8 cellular contexts compared by ENCODE assay signal in genomic region chr9:92728831-92729734, GRCh38. TPM values are rescaled to one million over a fixed set of nuclear protein-coding genes. Genes with fewer than 3 reads are reported as not detected.
DNase-seq lines count a peak whose midpoint lies in the region; ATAC-seq lines count a peak whose summit lies in the region.

No MANE protein-coding gene starts in this region.

- peaks cover 19% of the 10 kb centered on the region for H3K4me1 ChIP-seq in mesenchymal stem cell (ENCODE audit: control insufficient read depth, insufficient read depth, low read depth, low read length)

- H3K4me1 Mint-ChIP-seq in activated T-helper 1 cell treated with anti-CD3 and anti-CD28 coated beads, Interleukin-12 subunit alpha, Interleukin-12 subunit beta, Interleukin-2, Interleukin-4 antibody, amounts not matched to agents 30 ng/mL and 10 ng/mL and 1 ng/mL, durations not matched to agents 14 hours and 24 hours and 36 hours (ENCODE audit: low read depth): peaks cover 20% of the 10 kb centered on the region

- H3K9ac ChIP-seq in mesenchymal stem cell (ENCODE audit: low read length): no peak overlapping the region

- peak overlapping the region in 1 of 2 experiments; percentile 32 for H2BK12ac ChIP-seq in mesenchymal stem cell (ENCODE audit: low read length in 2 of 2)

- no peak overlapping the region for H3K4me2 ChIP-seq in mesenchymal stem cell (ENCODE audit: low read length, poor library complexity, severe bottlenecking)

- WGBS in mesenchymal stem cell: 89% methylated on average over 22 of the region's 22 CpGs

- H3K4ac ChIP-seq in mesenchymal stem cell (ENCODE audit: low read depth in 1 of 2, low read length in 2 of 2): peak overlapping the region in 1 of 2 experiments; percentile 41

- no peaks in the 10 kb centered on the region for H3K27me3 ChIP-seq in mesenchymal stem cell (ENCODE audit: control insufficient read depth in 1 of 2, insufficient read depth in 1 of 2, low read length in 2 of 2)

- no peak overlapping the region for H3K27ac Mint-ChIP-seq in activated T-helper 1 cell treated with anti-CD3 and anti-CD28 coated beads, Interleukin-12 subunit alpha, Interleukin-12 subunit beta, Interleukin-2, Interleukin-4 antibody, amounts not matched to agents 30 ng/mL and 10 ng/mL and 1 ng/mL, durations not matched to agents 14 hours and 24 hours and 36 hours

- H3K23ac ChIP-seq in mesenchymal stem cell (ENCODE audit: low read length in 2 of 2): no peak overlapping the region

- no peak overlapping the region for H2BK5ac ChIP-seq in mesenchymal stem cell (ENCODE audit: low read depth, low read length, poor library complexity, severe bottlenecking)

- H3K14ac ChIP-seq in mesenchymal stem cell (ENCODE audit: low read length in 2 of 2): peak overlapping the region in 1 of 2 experiments; percentile 19

- H3K36me3 ChIP-seq in mesenchymal stem cell (ENCODE audit: control insufficient read depth in 1 of 2, insufficient read depth in 2 of 2, low read depth in 1 of 2, low read length in 2 of 2): peaks cover 43 to 59% of the 10 kb centered on the region in 2 experiments

- no peak overlapping the region for H3K27ac ChIP-seq in mesenchymal stem cell (ENCODE audit: low read length, poor library complexity, severe bottlenecking)

- peaks cover 2% of the 10 kb centered on the region for H3K36me3 Mint-ChIP-seq in activated T-helper 1 cell treated with anti-CD3 and anti-CD28 coated beads, Interleukin-12 subunit alpha, Interleukin-12 subunit beta, Interleukin-2, Interleukin-4 antibody, amounts not matched to agents 30 ng/mL and 10 ng/mL and 1 ng/mL, durations not matched to agents 14 hours and 24 hours and 36 hours (ENCODE audit: low read depth)

- no peak overlapping the region for H2BK15ac ChIP-seq in mesenchymal stem cell (ENCODE audit: low read depth, poor library complexity, severe bottlenecking)

- no peaks in the 10 kb centered on the region for H3K27me3 Mint-ChIP-seq in activated T-helper 1 cell treated with anti-CD3 and anti-CD28 coated beads, Interleukin-12 subunit alpha, Interleukin-12 subunit beta, Interleukin-2, Interleukin-4 antibody, amounts not matched to agents 30 ng/mL and 10 ng/mL and 1 ng/mL, durations not matched to agents 14 hours and 24 hours and 36 hours (ENCODE audit: insufficient read depth)

- no peak overlapping the region for H3K4me3 Mint-ChIP-seq in activated T-helper 1 cell treated with anti-CD3 and anti-CD28 coated beads, Interleukin-12 subunit alpha, Interleukin-12 subunit beta, Interleukin-2, Interleukin-4 antibody, amounts not matched to agents 30 ng/mL and 10 ng/mL and 1 ng/mL, durations not matched to agents 14 hours and 24 hours and 36 hours

- peak overlapping the region in 1 of 2 experiments; percentile 42 for H3K18ac ChIP-seq in mesenchymal stem cell (ENCODE audit: low read depth in 1 of 2, low read length in 2 of 2)

- H3K9me3 ChIP-seq in mesenchymal stem cell (ENCODE audit: control insufficient read depth, low read length): no peaks in the 10 kb centered on the region

- no peak overlapping the region for H2BK120ac ChIP-seq in mesenchymal stem cell (ENCODE audit: low read depth, low read length)

- H3K4me3 ChIP-seq in mesenchymal stem cell (ENCODE audit: insufficient read depth in 1 of 2, low read depth in 1 of 2, low read length in 2 of 2): no peak overlapping the region

- H4K91ac ChIP-seq in mesenchymal stem cell (ENCODE audit: low read length): peak overlapping the region; percentile 22

- H2AK5ac ChIP-seq in mesenchymal stem cell (ENCODE audit: low read length, severe bottlenecking): no peak overlapping the region

- no peak overlapping the region for H2AFZ ChIP-seq in mesenchymal stem cell (ENCODE audit: low read depth, low read length)

- DNase-seq in GM03348 (ENCODE audit: low spot score): peak; percentile 55
- peak in 39 of 58 donors; percentile 9 to 69 (median 38) for DNase-seq in anterior cingulate cortex (lab: John Stamatoyannopoulos, UW)
- DNase-seq in mesenchymal stem cell: peak; percentile 49
- DNase-seq in NCI-H1417 (lab: John Stamatoyannopoulos, UW): no peak
- no peak for DNase-seq in activated T-helper 1 cell treated with anti-CD3 and anti-CD28 coated beads, Interleukin-12 subunit alpha, Interleukin-12 subunit beta, Interleukin-2, Interleukin-4 antibody, amounts not matched to agents 30 ng/mL and 10 ng/mL and 1 ng/mL, durations not matched to agents 14 hours and 24 hours and 36 hours (ENCODE audit: low spot score)
- DNase-seq in NCI-H2196 treated with DMSO at 0.1 percent for 48 hours (lab: John Stamatoyannopoulos, UW; ENCODE audit: unreplicated experiment): no peak

- peak overlapping the region; percentile 67 for H4K8ac ChIP-seq in mesenchymal stem cell (ENCODE audit: low read length)

- no peaks in the 10 kb centered on the region for H3K9me3 Mint-ChIP-seq in activated T-helper 1 cell treated with anti-CD3 and anti-CD28 coated beads, Interleukin-12 subunit alpha, Interleukin-12 subunit beta, Interleukin-2, Interleukin-4 antibody, amounts not matched to agents 30 ng/mL and 10 ng/mL and 1 ng/mL, durations not matched to agents 14 hours and 24 hours and 36 hours

- H3K79me1 ChIP-seq in mesenchymal stem cell (replicated peaks; ENCODE audit: low read length, poor library complexity, severe bottlenecking): peaks cover 57% of the 10 kb centered on the region

- intact Hi-C loops in activated T-helper 1 cell treated with anti-CD3 and anti-CD28 coated beads, Interleukin-12 subunit alpha, Interleukin-12 subunit beta, Interleukin-2, Interleukin-4 antibody, amounts not matched to agents 30 ng/mL and 10 ng/mL and 1 ng/mL, durations not matched to agents 14 hours and 24 hours and 36 hours (cut with micrococcal nuclease): no loop called here

- ATAC-seq in GM21390 (IDR thresholded peaks at IDR 0.05; ENCODE audit: unreplicated experiment): peak; percentile 82
- ATAC-seq in HG03521 (IDR thresholded peaks at IDR 0.05; ENCODE audit: unreplicated experiment): peak; percentile 74

RNA-seq across cellular contexts. Expression of gene BICD2, which starts 35.5 kb away (rescaled TPM):
- 20.1 TPM for polyA plus RNA-seq in mesenchymal stem cell (2013, experiment 1 of 2)
- polyA plus RNA-seq in mesenchymal stem cell (2013, experiment 2 of 2): 19.2 TPM
- total RNA-seq in activated T-helper 1 cell treated with anti-CD3 and anti-CD28 coated beads, Interleukin-12 subunit alpha, Interleukin-12 subunit beta, Interleukin-2, Interleukin-4 antibody, amounts not matched to agents 30 ng/mL and 10 ng/mL and 1 ng/mL, durations not matched to agents 14 hours and 24 hours and 36 hours: 28.9 and 29.4 TPM in 2 replicates

RNA-seq across cellular contexts. Expression of gene IPPK, which starts 59.2 kb away (rescaled TPM):
- polyA plus RNA-seq in mesenchymal stem cell (2013, experiment 1 of 2): 4.5 TPM
- 4.7 TPM for polyA plus RNA-seq in mesenchymal stem cell (2013, experiment 2 of 2)
- 14.8 and 14.9 TPM in 2 replicates for total RNA-seq in activated T-helper 1 cell treated with anti-CD3 and anti-CD28 coated beads, Interleukin-12 subunit alpha, Interleukin-12 subunit beta, Interleukin-2, Interleukin-4 antibody, amounts not matched to agents 30 ng/mL and 10 ng/mL and 1 ng/mL, durations not matched to agents 14 hours and 24 hours and 36 hours

Comparison
In these comparisons a context has a peak if more than half of its experiments do, and no peak if none do; other contexts are left out.
1. DNase-seq: peak in GM03348 (single experiment), anterior cingulate cortex (39 of 58) and mesenchymal stem cell (single experiment); none in NCI-H1417 (0 of 3), activated T-helper 1 cell treated with anti-CD3 and anti-CD28 coated beads, Interleukin-12 subunit alpha, Interleukin-12 subunit beta, Interleukin-2, Interleukin-4 antibody, amounts not matched to agents 30 ng/mL and 10 ng/mL and 1 ng/mL, durations not matched to agents 14 hours and 24 hours and 36 hours (single experiment) and NCI-H2196 treated with DMSO at 0.1 percent for 48 hours (single experiment).